ENCODE assay signal across 8 cellular contexts in the genomic region with DNA sequence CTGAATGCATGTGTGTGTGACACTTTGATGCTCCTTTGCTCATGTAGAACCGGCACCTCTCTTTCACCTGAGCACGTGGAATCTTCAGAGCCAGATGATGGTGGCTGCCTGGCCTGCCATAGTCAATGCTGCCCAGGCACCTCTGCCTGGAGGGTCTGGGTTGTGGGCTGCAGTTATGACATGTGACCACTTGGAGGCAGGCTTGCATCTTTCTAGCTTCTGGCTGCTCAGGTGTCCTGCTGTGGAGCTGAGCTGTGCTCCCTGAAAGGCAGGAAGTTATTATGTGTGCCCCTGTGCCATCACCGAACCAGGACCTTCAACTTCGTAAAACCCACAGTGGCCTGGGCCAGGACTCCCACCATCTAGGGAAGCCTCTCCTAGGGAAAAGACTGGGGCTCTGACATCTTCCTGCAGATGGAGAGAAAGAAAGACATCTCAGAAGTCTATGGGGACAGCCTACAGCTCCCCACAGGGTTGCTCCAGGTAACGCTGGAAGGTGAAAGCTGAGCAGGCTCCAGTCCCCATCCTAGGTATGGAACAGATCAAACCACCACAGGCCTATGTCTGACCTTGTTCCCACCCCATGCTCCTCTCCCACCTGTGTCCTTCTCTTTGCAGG. TPM values are rescaled to one million over a fixed set of nuclear protein-coding genes. Genes with fewer than 3 reads are reported as not detected.
DNase-seq lines count a peak whose midpoint lies in the region; ATAC-seq, FAIRE-seq and TF ChIP-seq lines count a peak whose summit lies in the region.

No MANE protein-coding gene starts in this region.

- no peak overlapping the region for H3K4me2 ChIP-seq in mammary epithelial cell (ENCODE audit: insufficient read depth, low read depth, low read length)

- H3K9me3 ChIP-seq in AG04450 (ENCODE audit: control insufficient read depth, insufficient read depth, low read length) (no peaks in the 10 kb centered on the region), mammary epithelial cell (replicated peaks; ENCODE audit: insufficient read depth, low read length) (no peaks in the 10 kb centered on the region), kidney (ENCODE audit: control insufficient read depth in 1 of 2, low read length in 2 of 2) (no peaks in the 10 kb centered on the region)

- DNase-seq in AG04450 (ENCODE audit: low read depth, low spot score) (no peak), NCI-H2171 (lab: John Stamatoyannopoulos, UW) (peak; percentile 6), mammary epithelial cell (peak; percentile 64), kidney (no peak)
- DNase-seq in stimulated activated CD4-positive, alpha-beta T cell treated with anti-CD3 and anti-CD28 coated beads, Interleukin-4, amount 100 ng/mL, for 4 hours, result peak; percentile 64 to 74

- dilution Hi-C loops in mammary epithelial cell (cut with HindIII; ENCODE audit: low sequenced_read_pairs), result loop anchor here (5.0 kb wide), 1 partner anchor 67 kb away; no protein-coding TSS in a partner anchor

- no peak overlapping the region for H3K27ac ChIP-seq in AG04450 (ENCODE audit: low read depth, low read length)
- H3K27ac ChIP-seq in mammary epithelial cell (ENCODE audit: insufficient read depth, low read depth, low read length), result no peak overlapping the region
- H3K27ac ChIP-seq in kidney (ENCODE audit: low read depth in 2 of 2, low read length in 2 of 2), result peak overlapping the region in 1 of 2 donors; percentile 44

- in situ Hi-C loops in mammary epithelial cell (cut with MboI; ENCODE audit: low sequenced_read_pairs in 2 of 2), result loop anchor here in 1 of 2 donors (5.0 kb wide), 1 partner anchor 168 kb away; no protein-coding TSS in a partner anchor

- CTCF ChIA-PET in AG04450 (lab: Charles Lee), result interaction anchor here (0.5 to 12.1 kb wide), 31 partner anchors 8 to 1547 kb away, joined by 3 to 200 read pairs (median 6); no protein-coding TSS in a partner anchor
- CTCF ChIA-PET in mammary epithelial cell (lab: Charles Lee; ENCODE audit: low non-redundant PET), result interaction anchor here (0.5 to 1.0 kb wide), 3 partner anchors 21 to 167 kb away, joined by 3 to 6 read pairs (median 4); no protein-coding TSS in a partner anchor

- no peaks in the 10 kb centered on the region for H4K20me1 ChIP-seq in mammary epithelial cell (ENCODE audit: insufficient read depth, low read length)

- 54% methylated on average over 5 of the region's 5 CpGs for WGBS in mammary epithelial cell (ENCODE audit: low coverage, missing lambda C conversion rate)

- H3K4me3 ChIP-seq in AG04450 (ENCODE audit: low read depth, low read length), result no peak overlapping the region
- no peak overlapping the region for H3K4me3 ChIP-seq in WI38 (ENCODE audit: low read depth, low read length)
- no peak overlapping the region for H3K4me3 ChIP-seq in mammary epithelial cell (replicated peaks in 1 of 3; ENCODE audit: insufficient read depth in 1 of 3, low read depth in 2 of 3, low read length in 3 of 3)
- no peak overlapping the region for H3K4me3 ChIP-seq in kidney (ENCODE audit: low read length in 2 of 2)

- FAIRE-seq in kidney (lab: Jason Lieb, UNC), result no peak

- H3K9ac ChIP-seq in mammary epithelial cell (ENCODE audit: insufficient read depth, low read length) (no peak overlapping the region), kidney (ENCODE audit: low read length in 2 of 2) (peak overlapping the region in 1 of 2 donors; percentile 2)

- H2AFZ ChIP-seq in mammary epithelial cell (ENCODE audit: low read depth, low read length), result no peak overlapping the region

- H3K79me2 ChIP-seq in mammary epithelial cell (ENCODE audit: insufficient read depth, low read length), result peaks cover 32% of the 10 kb centered on the region

- H3K27me3 ChIP-seq in AG04450 (ENCODE audit: control insufficient read depth, insufficient read depth, low read length) (no peaks in the 10 kb centered on the region), mammary epithelial cell (ENCODE audit: insufficient read depth, low read length) (no peaks in the 10 kb centered on the region)

- POLR2A ChIA-PET in AG04450 (lab: Yijun Ruan, JAX), result interaction anchor here (0.7 kb wide), 1 partner anchor 65 kb away, joined by 12 read pairs; no protein-coding TSS in a partner anchor

- intact Hi-C loops in mammary epithelial cell (cut with micrococcal nuclease) (loop anchor here (1.0 to 5.0 kb wide), 4 partner anchors 37 to 188 kb away; no protein-coding TSS in a partner anchor), kidney (cut with DNase I) (no loop called here)

- H3K36me3 ChIP-seq in mammary epithelial cell (ENCODE audit: insufficient read depth, low read length) (no peaks in the 10 kb centered on the region), kidney (ENCODE audit: control insufficient read depth in 1 of 2, insufficient read depth in 2 of 2, low read length in 2 of 2) (peaks cover 0 to 2% of the 10 kb centered on the region in 2 donors)

- H3K4me1 ChIP-seq in mammary epithelial cell (ENCODE audit: insufficient read depth, low read length) (peaks cover 36% of the 10 kb centered on the region), kidney (ENCODE audit: control insufficient read depth in 1 of 2, insufficient read depth in 1 of 2, low read depth in 1 of 2, low read length in 2 of 2) (peaks cover 14 to 25% of the 10 kb centered on the region in 2 donors)

- ATAC-seq in GM18861 (IDR thresholded peaks at IDR 0.05; ENCODE audit: unreplicated experiment), result peak; percentile 83
- peak; percentile 49 for ATAC-seq in HG03064 (IDR thresholded peaks at IDR 0.05; ENCODE audit: low read depth, unreplicated experiment)

- peak; percentile 85 for TF ChIP-seq CTCF in AG04450 (IDR thresholded peaks at IDR 0.05; ENCODE audit: low read depth, low read length)
- peak; percentile 92 for TF ChIP-seq CTCF in WI38 (IDR thresholded peaks at IDR 0.05; ENCODE audit: low read depth, low read length)
- peak; percentile 91 to 94 for TF ChIP-seq CTCF in mammary epithelial cell (conservative IDR thresholded peaks at IDR 0.05 in 1 of 2, IDR thresholded peaks at IDR 0.05 in 1 of 2; ENCODE audit: extremely low read depth in 1 of 2, insufficient read depth in 1 of 2, low read depth in 1 of 2, low read length in 2 of 2)
- TF ChIP-seq CTCF in kidney (IDR thresholded peaks at IDR 0.05; ENCODE audit: borderline replicate concordance, extremely low read depth, insufficient read depth), result peak; percentile 86

- no TSS peak for BruUV-seq in mammary epithelial cell (replicated peaks; lab: Mats Ljungman, UMichigan)

RNA-seq across cellular contexts. Expression of a gene that starts 30.2 kb away (rescaled TPM):
- 0.32 and 0.37 TPM in 2 replicates for polyA plus RNA-seq in AG04450 (2011; rRNA removed)
- 0.17 and 0.32 TPM in 2 replicates for polyA minus RNA-seq in AG04450 (2011; rRNA and poly(A)+ RNA removed)
- 10 to 100 TPM; 23.8 to 28.6 TPM for total RNA-seq in mammary epithelial cell
- 12.8 TPM for polyA plus RNA-seq in mammary epithelial cell
- polyA minus RNA-seq in mammary epithelial cell, result 33.5 TPM
- 42.0 TPM for total RNA-seq in kidney
- 16.2 TPM for polyA plus RNA-seq in kidney (ENCODE audit: insufficient read depth, low read depth, low replicate concordance)

Comparison
In these comparisons a context has a peak if more than half of its experiments do, and no peak if none do; other contexts are left out.
1. DNase-seq: peak in NCI-H2171 (single experiment), mammary epithelial cell (single experiment) and stimulated activated CD4-positive, alpha-beta T cell treated with anti-CD3 and anti-CD28 coated beads, Interleukin-4, amount 100 ng/mL, for 4 hours (2 of 2); none in AG04450 (single experiment) and kidney (single experiment).
2. RNA of a gene that starts 30.2 kb away (polyA plus RNA-seq): 16.2 TPM in kidney (single experiment) and 12.8 TPM in mammary epithelial cell (single experiment); 0.32 to 0.37 TPM in AG04450; every median in the first group is over 10 times any median in the second.
3. Peak in every context shown above with its lines, with median percentiles within 50 percentile points of each other: CTCF ChIP-seq.